In the genomic region with DNA sequence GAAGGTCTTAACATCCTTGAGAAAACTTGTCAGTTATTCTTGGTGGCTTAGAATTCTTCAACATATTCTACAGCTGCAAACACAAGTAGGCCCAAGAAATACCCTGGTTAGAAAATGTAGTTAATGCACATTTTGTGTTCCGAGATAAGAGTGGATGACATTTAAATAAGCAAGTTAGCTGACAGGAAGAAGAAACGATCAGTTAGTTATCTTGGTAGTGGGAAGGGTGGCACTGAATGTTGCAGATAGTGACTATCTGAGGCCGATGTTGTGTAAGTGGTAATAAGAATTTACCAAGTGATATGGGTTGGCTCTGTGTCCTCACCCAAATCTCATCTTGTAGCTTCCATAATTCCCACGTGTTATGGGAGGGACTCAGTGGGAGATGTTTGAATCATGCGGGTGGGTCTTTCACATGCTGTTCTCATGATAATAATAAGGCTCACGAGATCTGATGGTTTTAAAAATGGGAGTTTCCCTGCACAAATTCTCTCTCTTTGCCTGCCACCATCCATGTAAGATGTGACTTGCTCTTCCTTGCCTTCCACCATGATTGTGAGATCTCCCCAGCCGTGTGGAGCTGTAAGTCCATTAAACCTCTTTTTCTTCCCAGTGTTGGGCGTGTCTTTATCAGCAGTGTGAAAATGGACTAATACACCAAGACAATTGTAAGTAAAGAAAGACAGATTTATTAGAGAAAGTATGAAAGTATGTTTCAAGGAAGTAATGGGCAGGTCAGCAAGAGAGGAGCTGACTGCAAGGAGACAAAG, we compare ENCODE assay signal across 1 cellular context.
A peak's percentile ranks its signal among the peaks of the same experiment; 100 is the strongest.
TF ChIP-seq lines count a peak whose summit lies in the region.

No MANE protein-coding gene starts in this region.

TF ChIP-seq in K562, 482 proteins besides CTCF, POLR2A, EP300 and RAD21 (continued from another document):
- TF ChIP-seq ZNF280A (IDR thresholded peaks at IDR 0.05; ENCODE audit: low read depth, partially characterized antibody) (peak; percentile 74), CBFA2T3 (IDR thresholded peaks at IDR 0.05) (peak; percentile 74), DPF2 (IDR thresholded peaks at IDR 0.05) (no peak), GTF2E2 (tag; IDR thresholded peaks at IDR 0.05) (no peak), HMBOX1 (IDR thresholded peaks at IDR 0.05) (peak; percentile 35; the same call in 1 of the 2 replicates), ZKSCAN1 (IDR thresholded peaks at IDR 0.05; ENCODE audit: low read depth, low read length) (no peak), MAFK (IDR thresholded peaks at IDR 0.05; ENCODE audit: low read length) (no peak), CBX3 (IDR thresholded peaks at IDR 0.05; ENCODE audit: borderline replicate concordance in 1 of 2, low read length in 2 of 2) (peak in 1 of 2 experiments; percentile 65; a peak in 1 of 3 replicates), CXXC5 (CRISPR knock-in tag; IDR thresholded peaks at IDR 0.05) (0 out of 2 replicates have a peak, but pooled peaks have one; percentile 13), ZNF431 (CRISPR knock-in tag; IDR thresholded peaks at IDR 0.05) (peak; percentile 98), HSF4 (CRISPR knock-in tag; IDR thresholded peaks at IDR 0.05; ENCODE audit: borderline replicate concordance) (no peak), ZNF24 (IDR thresholded peaks at IDR 0.05) (no peak), HMG20B (CRISPR knock-in tag; IDR thresholded peaks at IDR 0.05) (no peak), ZNF785 (CRISPR knock-in tag; IDR thresholded peaks at IDR 0.05) (no peak), POLR3A (IDR thresholded peaks at IDR 0.05; ENCODE audit: borderline replicate concordance, extremely low read depth, insufficient read depth, insufficient read length) (no peak), JUNB (CRISPR knock-in tag; conservative IDR thresholded peaks at IDR 0.05) (no peak), TCF7 (IDR thresholded peaks at IDR 0.05; ENCODE audit: borderline replicate concordance) (no peak), ZNF830 (CRISPR knock-in tag; IDR thresholded peaks at IDR 0.05) (no peak), CBX5 (IDR thresholded peaks at IDR 0.05; ENCODE audit: borderline replicate concordance, low read depth) (peak; percentile 42), ZNF212 (CRISPR knock-in tag; IDR thresholded peaks at IDR 0.05) (no peak), ZEB2 (IDR thresholded peaks at IDR 0.05) (peak; percentile 52; the same call in 1 of the 2 replicates), ASH1L (IDR thresholded peaks at IDR 0.05; ENCODE audit: borderline replicate concordance, low read depth, partially characterized antibody) (no peak), NFYB (IDR thresholded peaks at IDR 0.05; ENCODE audit: extremely low read depth, insufficient read length) (no peak), CBFA2T2 (conservative IDR thresholded peaks at IDR 0.05) (peak; percentile 55), BRF1 (IDR thresholded peaks at IDR 0.05; ENCODE audit: borderline replicate concordance, extremely low read depth, insufficient read length) (no peak), MCM5 (IDR thresholded peaks at IDR 0.05; ENCODE audit: low read depth) (no peak), LARP7 (IDR thresholded peaks at IDR 0.05) (no peak), TRIM24 (IDR thresholded peaks at IDR 0.05) (peak; percentile 35 to 84; a peak in 3 of 4 replicates), ARNT (IDR thresholded peaks at IDR 0.05) (0 out of 4 replicates have a peak, but pooled peaks of 1 of the 2 experiments have one; percentile 36), EHMT2 (IDR thresholded peaks at IDR 0.05) (0 out of 2 replicates have a peak, but pooled peaks have one; percentile 39), ELF1 (tag; IDR thresholded peaks at IDR 0.05) (no peak), ZNF184 (CRISPR knock-in tag; IDR thresholded peaks at IDR 0.05) (no peak), ARID1B (IDR thresholded peaks at IDR 0.05) (peak; percentile 29; the same call in 1 of the 2 replicates), TCF3 (CRISPR knock-in tag; IDR thresholded peaks at IDR 0.05) (peak; percentile 70), WHSC1 (IDR thresholded peaks at IDR 0.05; ENCODE audit: low read length) (no peak), TRIM28 (IDR thresholded peaks at IDR 0.05) (peak; percentile 55; the same call in 1 of the 2 replicates), ZBTB5 (IDR thresholded peaks at IDR 0.05) (no peak)
- TF ChIP-seq, protein P1, sequence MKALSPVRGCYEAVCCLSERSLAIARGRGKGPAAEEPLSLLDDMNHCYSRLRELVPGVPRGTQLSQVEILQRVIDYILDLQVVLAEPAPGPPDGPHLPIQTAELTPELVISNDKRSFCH (CRISPR knock-in tag; IDR thresholded peaks at IDR 0.05): no peak
- TF ChIP-seq, protein P1 (tag; IDR thresholded peaks at IDR 0.05): peak; percentile 79
- TF ChIP-seq, protein P2, sequence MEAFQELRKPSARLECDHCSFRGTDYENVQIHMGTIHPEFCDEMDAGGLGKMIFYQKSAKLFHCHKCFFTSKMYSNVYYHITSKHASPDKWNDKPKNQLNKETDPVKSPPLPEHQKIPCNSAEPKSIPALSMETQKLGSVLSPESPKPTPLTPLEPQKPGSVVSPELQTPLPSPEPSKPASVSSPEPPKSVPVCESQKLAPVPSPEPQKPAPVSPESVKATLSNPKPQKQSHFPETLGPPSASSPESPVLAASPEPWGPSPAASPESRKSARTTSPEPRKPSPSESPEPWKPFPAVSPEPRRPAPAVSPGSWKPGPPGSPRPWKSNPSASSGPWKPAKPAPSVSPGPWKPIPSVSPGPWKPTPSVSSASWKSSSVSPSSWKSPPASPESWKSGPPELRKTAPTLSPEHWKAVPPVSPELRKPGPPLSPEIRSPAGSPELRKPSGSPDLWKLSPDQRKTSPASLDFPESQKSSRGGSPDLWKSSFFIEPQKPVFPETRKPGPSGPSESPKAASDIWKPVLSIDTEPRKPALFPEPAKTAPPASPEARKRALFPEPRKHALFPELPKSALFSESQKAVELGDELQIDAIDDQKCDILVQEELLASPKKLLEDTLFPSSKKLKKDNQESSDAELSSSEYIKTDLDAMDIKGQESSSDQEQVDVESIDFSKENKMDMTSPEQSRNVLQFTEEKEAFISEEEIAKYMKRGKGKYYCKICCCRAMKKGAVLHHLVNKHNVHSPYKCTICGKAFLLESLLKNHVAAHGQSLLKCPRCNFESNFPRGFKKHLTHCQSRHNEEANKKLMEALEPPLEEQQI (IDR thresholded peaks at IDR 0.05): peak; percentile 56; the same call in 1 of the 2 replicates
- TF ChIP-seq, protein P3, sequence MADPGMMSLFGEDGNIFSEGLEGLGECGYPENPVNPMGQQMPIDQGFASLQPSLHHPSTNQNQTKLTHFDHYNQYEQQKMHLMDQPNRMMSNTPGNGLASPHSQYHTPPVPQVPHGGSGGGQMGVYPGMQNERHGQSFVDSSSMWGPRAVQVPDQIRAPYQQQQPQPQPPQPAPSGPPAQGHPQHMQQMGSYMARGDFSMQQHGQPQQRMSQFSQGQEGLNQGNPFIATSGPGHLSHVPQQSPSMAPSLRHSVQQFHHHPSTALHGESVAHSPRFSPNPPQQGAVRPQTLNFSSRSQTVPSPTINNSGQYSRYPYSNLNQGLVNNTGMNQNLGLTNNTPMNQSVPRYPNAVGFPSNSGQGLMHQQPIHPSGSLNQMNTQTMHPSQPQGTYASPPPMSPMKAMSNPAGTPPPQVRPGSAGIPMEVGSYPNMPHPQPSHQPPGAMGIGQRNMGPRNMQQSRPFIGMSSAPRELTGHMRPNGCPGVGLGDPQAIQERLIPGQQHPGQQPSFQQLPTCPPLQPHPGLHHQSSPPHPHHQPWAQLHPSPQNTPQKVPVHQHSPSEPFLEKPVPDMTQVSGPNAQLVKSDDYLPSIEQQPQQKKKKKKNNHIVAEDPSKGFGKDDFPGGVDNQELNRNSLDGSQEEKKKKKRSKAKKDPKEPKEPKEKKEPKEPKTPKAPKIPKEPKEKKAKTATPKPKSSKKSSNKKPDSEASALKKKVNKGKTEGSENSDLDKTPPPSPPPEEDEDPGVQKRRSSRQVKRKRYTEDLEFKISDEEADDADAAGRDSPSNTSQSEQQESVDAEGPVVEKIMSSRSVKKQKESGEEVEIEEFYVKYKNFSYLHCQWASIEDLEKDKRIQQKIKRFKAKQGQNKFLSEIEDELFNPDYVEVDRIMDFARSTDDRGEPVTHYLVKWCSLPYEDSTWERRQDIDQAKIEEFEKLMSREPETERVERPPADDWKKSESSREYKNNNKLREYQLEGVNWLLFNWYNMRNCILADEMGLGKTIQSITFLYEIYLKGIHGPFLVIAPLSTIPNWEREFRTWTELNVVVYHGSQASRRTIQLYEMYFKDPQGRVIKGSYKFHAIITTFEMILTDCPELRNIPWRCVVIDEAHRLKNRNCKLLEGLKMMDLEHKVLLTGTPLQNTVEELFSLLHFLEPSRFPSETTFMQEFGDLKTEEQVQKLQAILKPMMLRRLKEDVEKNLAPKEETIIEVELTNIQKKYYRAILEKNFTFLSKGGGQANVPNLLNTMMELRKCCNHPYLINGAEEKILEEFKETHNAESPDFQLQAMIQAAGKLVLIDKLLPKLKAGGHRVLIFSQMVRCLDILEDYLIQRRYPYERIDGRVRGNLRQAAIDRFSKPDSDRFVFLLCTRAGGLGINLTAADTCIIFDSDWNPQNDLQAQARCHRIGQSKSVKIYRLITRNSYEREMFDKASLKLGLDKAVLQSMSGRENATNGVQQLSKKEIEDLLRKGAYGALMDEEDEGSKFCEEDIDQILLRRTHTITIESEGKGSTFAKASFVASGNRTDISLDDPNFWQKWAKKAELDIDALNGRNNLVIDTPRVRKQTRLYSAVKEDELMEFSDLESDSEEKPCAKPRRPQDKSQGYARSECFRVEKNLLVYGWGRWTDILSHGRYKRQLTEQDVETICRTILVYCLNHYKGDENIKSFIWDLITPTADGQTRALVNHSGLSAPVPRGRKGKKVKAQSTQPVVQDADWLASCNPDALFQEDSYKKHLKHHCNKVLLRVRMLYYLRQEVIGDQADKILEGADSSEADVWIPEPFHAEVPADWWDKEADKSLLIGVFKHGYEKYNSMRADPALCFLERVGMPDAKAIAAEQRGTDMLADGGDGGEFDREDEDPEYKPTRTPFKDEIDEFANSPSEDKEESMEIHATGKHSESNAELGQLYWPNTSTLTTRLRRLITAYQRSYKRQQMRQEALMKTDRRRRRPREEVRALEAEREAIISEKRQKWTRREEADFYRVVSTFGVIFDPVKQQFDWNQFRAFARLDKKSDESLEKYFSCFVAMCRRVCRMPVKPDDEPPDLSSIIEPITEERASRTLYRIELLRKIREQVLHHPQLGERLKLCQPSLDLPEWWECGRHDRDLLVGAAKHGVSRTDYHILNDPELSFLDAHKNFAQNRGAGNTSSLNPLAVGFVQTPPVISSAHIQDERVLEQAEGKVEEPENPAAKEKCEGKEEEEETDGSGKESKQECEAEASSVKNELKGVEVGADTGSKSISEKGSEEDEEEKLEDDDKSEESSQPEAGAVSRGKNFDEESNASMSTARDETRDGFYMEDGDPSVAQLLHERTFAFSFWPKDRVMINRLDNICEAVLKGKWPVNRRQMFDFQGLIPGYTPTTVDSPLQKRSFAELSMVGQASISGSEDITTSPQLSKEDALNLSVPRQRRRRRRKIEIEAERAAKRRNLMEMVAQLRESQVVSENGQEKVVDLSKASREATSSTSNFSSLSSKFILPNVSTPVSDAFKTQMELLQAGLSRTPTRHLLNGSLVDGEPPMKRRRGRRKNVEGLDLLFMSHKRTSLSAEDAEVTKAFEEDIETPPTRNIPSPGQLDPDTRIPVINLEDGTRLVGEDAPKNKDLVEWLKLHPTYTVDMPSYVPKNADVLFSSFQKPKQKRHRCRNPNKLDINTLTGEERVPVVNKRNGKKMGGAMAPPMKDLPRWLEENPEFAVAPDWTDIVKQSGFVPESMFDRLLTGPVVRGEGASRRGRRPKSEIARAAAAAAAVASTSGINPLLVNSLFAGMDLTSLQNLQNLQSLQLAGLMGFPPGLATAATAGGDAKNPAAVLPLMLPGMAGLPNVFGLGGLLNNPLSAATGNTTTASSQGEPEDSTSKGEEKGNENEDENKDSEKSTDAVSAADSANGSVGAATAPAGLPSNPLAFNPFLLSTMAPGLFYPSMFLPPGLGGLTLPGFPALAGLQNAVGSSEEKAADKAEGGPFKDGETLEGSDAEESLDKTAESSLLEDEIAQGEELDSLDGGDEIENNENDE (IDR thresholded peaks at IDR 0.05; ENCODE audit: low read depth, low read length): no peak
- TF ChIP-seq, protein P4, sequence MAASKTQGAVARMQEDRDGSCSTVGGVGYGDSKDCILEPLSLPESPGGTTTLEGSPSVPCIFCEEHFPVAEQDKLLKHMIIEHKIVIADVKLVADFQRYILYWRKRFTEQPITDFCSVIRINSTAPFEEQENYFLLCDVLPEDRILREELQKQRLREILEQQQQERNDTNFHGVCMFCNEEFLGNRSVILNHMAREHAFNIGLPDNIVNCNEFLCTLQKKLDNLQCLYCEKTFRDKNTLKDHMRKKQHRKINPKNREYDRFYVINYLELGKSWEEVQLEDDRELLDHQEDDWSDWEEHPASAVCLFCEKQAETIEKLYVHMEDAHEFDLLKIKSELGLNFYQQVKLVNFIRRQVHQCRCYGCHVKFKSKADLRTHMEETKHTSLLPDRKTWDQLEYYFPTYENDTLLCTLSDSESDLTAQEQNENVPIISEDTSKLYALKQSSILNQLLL (CRISPR knock-in tag; IDR thresholded peaks at IDR 0.05; ENCODE audit: borderline replicate concordance): no peak
